ENCODE assay signal across 8 cellular contexts in genomic region chr18:37385846-37386435, GRCh38.
DNase-seq lines count a peak whose midpoint lies in the region; ATAC-seq and TF ChIP-seq lines count a peak whose summit lies in the region.

No MANE protein-coding gene starts in this region.

- H3K9me3 ChIP-seq in gastroesophageal sphincter, result peaks cover 0 to 17% (median 0%) of the 10 kb centered on the region in 3 donors
- H3K9me3 ChIP-seq in tibial artery, result peaks cover 0 to 25% (median 9%) of the 10 kb centered on the region in 3 donors

- no peak for TF ChIP-seq EP300 in gastroesophageal sphincter (IDR thresholded peaks at IDR 0.05)

- H3K4me1 ChIP-seq in gastroesophageal sphincter, result no peaks in the 10 kb centered on the region
- H3K4me1 ChIP-seq in tibial artery, result no peaks in the 10 kb centered on the region

- TF ChIP-seq POLR2A in gastroesophageal sphincter (IDR thresholded peaks at IDR 0.05), result no peak

- DNase-seq in COR-L47 (lab: John Stamatoyannopoulos, UW), result peak; percentile 48
- peak; percentile 60 for DNase-seq in Jurkat, Clone E6-1 (ENCODE audit: low read depth, low spot score)
- DNase-seq in SK-N-DZ (ENCODE audit: low spot score), result peak; percentile 43
- no peak for DNase-seq in tibial artery
- DNase-seq in cerebellar nuclear complex (lab: John Stamatoyannopoulos, UW), result no peak
- DNase-seq in activated effector memory CD4-positive, alpha-beta T cell treated with Interleukin-2 at 50 U/mL for 16 hours, result no peak

- WGBS in gastroesophageal sphincter (ENCODE audit: low coverage in 1 of 2), 2 donors, result 56 to 74% methylated on average over 1 to 5 of the region's 5 CpGs

- H3K36me3 ChIP-seq in gastroesophageal sphincter (no peaks in the 10 kb centered on the region), tibial artery (no peaks in the 10 kb centered on the region)

- no peak for ATAC-seq in gastroesophageal sphincter
- no peak for ATAC-seq in HG03520 (IDR thresholded peaks at IDR 0.05; ENCODE audit: unreplicated experiment)

- H3K27me3 ChIP-seq in gastroesophageal sphincter (peaks cover 31% of the 10 kb centered on the region), tibial artery (peaks cover 0 to 17% of the 10 kb centered on the region in 2 donors)

- H3K4me3 ChIP-seq in Jurkat, Clone E6-1 (ENCODE audit: low read length), result no peak overlapping the region
- H3K4me3 ChIP-seq in gastroesophageal sphincter (no peak overlapping the region), tibial artery (no peak overlapping the region)

- no peak overlapping the region for H3K27ac ChIP-seq in gastroesophageal sphincter
- H3K27ac ChIP-seq in tibial artery, result no peak overlapping the region

- intact Hi-C loops in tibial artery (cut with DNase I; ENCODE audit: low total_unique reads), result loop anchor here (5.0 kb wide), 1 partner anchor 151 kb away; no protein-coding TSS in a partner anchor

- peak in 3 of 4 experiments; percentile 62 to 68 (median 66) for TF ChIP-seq CTCF in gastroesophageal sphincter (IDR thresholded peaks at IDR 0.05)
- TF ChIP-seq CTCF in tibial artery (IDR thresholded peaks at IDR 0.05), result peak; percentile 48 to 60

Comparison
In these comparisons a context has a peak if more than half of its experiments do, and no peak if none do; other contexts are left out.
1. DNase-seq: peak in COR-L47 (single experiment), Jurkat, Clone E6-1 (single experiment) and SK-N-DZ (single experiment); none in tibial artery (0 of 2), cerebellar nuclear complex (0 of 2) and activated effector memory CD4-positive, alpha-beta T cell treated with Interleukin-2 at 50 U/mL for 16 hours (single experiment).